In the genomic region with DNA sequence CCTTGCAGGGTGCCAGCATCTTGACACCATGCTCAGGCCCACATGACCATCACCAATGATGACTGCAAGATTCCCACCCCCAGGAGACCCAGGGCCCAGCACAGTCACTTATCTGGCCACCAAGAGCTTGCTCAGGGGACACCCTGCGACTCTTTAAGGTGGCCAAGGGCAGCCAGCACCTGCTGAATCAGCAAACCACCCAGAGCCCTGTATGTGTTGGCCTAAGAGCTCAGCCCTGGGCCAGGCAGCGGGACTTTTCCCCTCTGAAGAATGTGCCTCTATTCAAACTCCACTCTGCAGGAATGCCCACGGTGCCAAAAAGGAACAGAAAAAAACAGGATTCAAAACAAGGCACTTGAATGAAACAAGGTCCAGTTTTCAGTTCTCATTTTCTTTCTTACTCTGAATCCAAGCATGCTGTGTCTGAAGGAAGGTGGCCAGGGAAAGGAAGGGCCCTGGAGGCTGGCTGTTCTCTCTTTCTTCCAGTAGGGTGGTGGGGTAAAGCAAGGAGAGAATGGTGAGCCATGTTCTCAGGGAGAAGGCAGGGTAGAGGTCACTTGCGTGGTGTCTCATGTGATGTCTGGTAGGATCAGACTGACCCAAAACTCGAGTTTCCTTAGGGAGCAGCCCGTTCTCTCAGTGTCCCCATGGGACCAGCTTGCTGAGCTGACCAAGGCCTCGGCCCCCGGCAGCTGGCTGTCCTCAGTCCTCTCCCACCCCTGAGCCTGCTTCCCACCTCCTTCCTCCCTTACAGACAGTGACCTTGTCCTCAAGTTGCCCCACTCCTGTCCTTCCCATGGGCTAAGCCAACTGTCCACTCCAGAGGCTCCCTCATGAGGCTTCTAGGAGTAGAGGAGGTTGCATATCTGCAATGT, we compare ENCODE assay signal across 15 cellular contexts.
DNase-seq lines count a peak whose midpoint lies in the region; ATAC-seq and TF ChIP-seq lines count a peak whose summit lies in the region.
"Had no signal": no experiment of that assay in that cellular context is flagged by ENCODE, and none has a peak within 500 bp of the region (broad histone marks: within the 10 kb centered on the region; RNA-seq: fewer than 3 reads in every experiment).

No MANE protein-coding gene starts in this region.

- H2AK5ac ChIP-seq in H9 (ENCODE audit: insufficient read length, low read length): no peak overlapping the region

- H2BK15ac ChIP-seq in H9 (ENCODE audit: low read depth, low read length): no peak overlapping the region

- no peak overlapping the region for H3K4ac ChIP-seq in H9 (ENCODE audit: low read depth, low read length)

- intact Hi-C loops in dendritic cell treated with granulocyte-macrophage colony-stimulating factor and Interleukin-4, amounts not matched to agents 40 ng/mL and 50 ng/mL, for 4 days (cut with micrococcal nuclease): loop anchor here (10.0 kb wide), 1 partner anchor 158 kb away; no protein-coding TSS in a partner anchor

- no peak overlapping the region for H3K9ac ChIP-seq in H9 (ENCODE audit: extremely low read depth, insufficient read length, low read length)
- no peak overlapping the region for H3K9ac ChIP-seq in skeletal muscle tissue (ENCODE audit: low read depth in 1 of 3, low read length in 3 of 3)

- no peaks in the 10 kb centered on the region for H3K9me3 Mint-ChIP-seq in H9
- no peaks in the 10 kb centered on the region for H3K9me3 Mint-ChIP-seq in dendritic cell treated with granulocyte-macrophage colony-stimulating factor and Interleukin-4, amounts not matched to agents 40 ng/mL and 50 ng/mL, for 4 days

- no peak overlapping the region for H3K4me3 Mint-ChIP-seq in H9
- H3K4me3 Mint-ChIP-seq in dendritic cell treated with granulocyte-macrophage colony-stimulating factor and Interleukin-4, amounts not matched to agents 40 ng/mL and 50 ng/mL, for 4 days: no peak overlapping the region

- no peak overlapping the region for H4K5ac ChIP-seq in H9 (ENCODE audit: insufficient read length, low read depth, low read length)

- H4K91ac ChIP-seq in H9 (ENCODE audit: insufficient read length, low read depth, low read length): no peak overlapping the region

- no peak overlapping the region for H3K27ac ChIP-seq in H9 (ENCODE audit: insufficient read length, low read depth, low read length)
- peak overlapping the region; percentile 60 for H3K27ac ChIP-seq in layer of hippocampus (ENCODE audit: low read depth, low read length)
- peak overlapping the region; percentile 52 for H3K27ac ChIP-seq in skeletal muscle tissue (ENCODE audit: low read depth, low read length)

- H3K27me3 ChIP-seq in H9 (ENCODE audit: insufficient read depth, low read length): no peaks in the 10 kb centered on the region; the same call in 1 of the 2 replicates
- no peaks in the 10 kb centered on the region for H3K27me3 ChIP-seq in layer of hippocampus (ENCODE audit: control insufficient read depth, insufficient read depth, low read length)
- H3K27me3 ChIP-seq in skeletal muscle tissue (ENCODE audit: control insufficient read depth in 3 of 3, insufficient read depth in 3 of 3, low read length in 3 of 3): no peaks in the 10 kb centered on the region

- no peak overlapping the region for H2BK5ac ChIP-seq in H9 (ENCODE audit: insufficient read length, low read length)

- peaks cover 3% of the 10 kb centered on the region in 2 experiments for H3K4me1 Mint-ChIP-seq in H9
- peaks cover 60% of the 10 kb centered on the region for H3K4me1 Mint-ChIP-seq in dendritic cell treated with granulocyte-macrophage colony-stimulating factor and Interleukin-4, amounts not matched to agents 40 ng/mL and 50 ng/mL, for 4 days (ENCODE audit: low read depth)

- H2BK120ac ChIP-seq in H9 (ENCODE audit: low read depth, low read length, poor library complexity, severe bottlenecking): no peak overlapping the region

- H3K18ac ChIP-seq in H9 (ENCODE audit: insufficient read length, low read depth, low read length): no peak overlapping the region

- H3K4me3 ChIP-seq in skeletal muscle tissue (ENCODE audit: low read length in 3 of 3): no peak overlapping the region
- H3K4me3 ChIP-seq: prostate gland had no signal

- no peaks in the 10 kb centered on the region for H3K27me3 Mint-ChIP-seq in H9 (ENCODE audit: low read depth)
- no peaks in the 10 kb centered on the region for H3K27me3 Mint-ChIP-seq in dendritic cell treated with granulocyte-macrophage colony-stimulating factor and Interleukin-4, amounts not matched to agents 40 ng/mL and 50 ng/mL, for 4 days

- H2BK20ac ChIP-seq in H9 (ENCODE audit: low read depth, low read length, poor library complexity, severe bottlenecking): no peak overlapping the region

- no peak overlapping the region for H3K4me2 ChIP-seq in H9 (ENCODE audit: insufficient read depth, insufficient read length, low read length)

- H2AFZ ChIP-seq in H9 (ENCODE audit: low read length): no peak overlapping the region

- no peaks in the 10 kb centered on the region for H3K23me2 ChIP-seq in H9 (ENCODE audit: insufficient read length, low read depth, low read length, poor library complexity, severe bottlenecking)

- H3K14ac ChIP-seq in H9 (ENCODE audit: insufficient read depth, low read length): 0 out of 2 replicates have a peak overlapping the region, but pooled peaks have one; percentile 25

- H4K8ac ChIP-seq in H9 (replicated peaks; ENCODE audit: insufficient read length, low read depth, low read length): no peak overlapping the region

- H3K27ac Mint-ChIP-seq in H9: peak overlapping the region in 2 of 3 experiments; percentile 27 to 65; a peak in 2 of 7 replicates
- peak overlapping the region; percentile 8 for H3K27ac Mint-ChIP-seq in dendritic cell treated with granulocyte-macrophage colony-stimulating factor and Interleukin-4, amounts not matched to agents 40 ng/mL and 50 ng/mL, for 4 days

- no peaks in the 10 kb centered on the region for H3K36me3 Mint-ChIP-seq in H9 (ENCODE audit: insufficient read depth in 1 of 3, low read depth in 3 of 3)
- no peaks in the 10 kb centered on the region for H3K36me3 Mint-ChIP-seq in dendritic cell treated with granulocyte-macrophage colony-stimulating factor and Interleukin-4, amounts not matched to agents 40 ng/mL and 50 ng/mL, for 4 days (ENCODE audit: low read depth)

- H2BK12ac ChIP-seq in H9 (ENCODE audit: insufficient read length, low read depth, low read length): no peak overlapping the region

- DNase-seq in H9: no peak
- DNase-seq in D341Med (ENCODE audit: low spot score): no peak
- no peak for DNase-seq in NCI-H69 (lab: John Stamatoyannopoulos, UW)
- DNase-seq in activated CD4-positive, CD25-positive, alpha-beta regulatory T cell treated with anti-CD3 and anti-CD28 coated beads, Interleukin-2, amount 50 U/mL, for 72 hours: no peak
- DNase-seq: activated CD4-positive, alpha-beta T cell treated with anti-CD3 and anti-CD28 coated beads for 1 hour; Caco-2; dermis blood vessel endothelial cell; NCI-H1092 treated with DMSO at 0.1 percent for 48 hours; SHP77; T-helper 2 cell had no signal

- H3K23ac ChIP-seq in H9 (ENCODE audit: insufficient read length, low read depth, low read length): no peak overlapping the region

- H3T11ph ChIP-seq in H9 (ENCODE audit: low read length): no peak overlapping the region

- no peaks in the 10 kb centered on the region for H4K20me1 ChIP-seq in H9 (ENCODE audit: control insufficient read depth, insufficient read depth, insufficient read length)

- H3K36me3 ChIP-seq in skeletal muscle tissue (ENCODE audit: control insufficient read depth in 3 of 3, insufficient read depth in 3 of 3, low read length in 3 of 3): no peaks in the 10 kb centered on the region
- H3K36me3 ChIP-seq: prostate gland had no signal

- no peak for ATAC-seq in HG02571 (IDR thresholded peaks at IDR 0.05; ENCODE audit: unreplicated experiment)

- H3K79me1 ChIP-seq in H9 (ENCODE audit: insufficient read depth, low read depth, low read length, poor library complexity, severe bottlenecking): no peaks in the 10 kb centered on the region

- no peaks in the 10 kb centered on the region for H3K9me3 ChIP-seq in H9 (ENCODE audit: control insufficient read depth, low read depth, low read length)
- no peaks in the 10 kb centered on the region for H3K9me3 ChIP-seq in skeletal muscle tissue (ENCODE audit: control insufficient read depth in 3 of 3, low read length in 3 of 3)
- H3K9me3 ChIP-seq: Caco-2, prostate gland had no signal

- H3K4me1 ChIP-seq in H9 (ENCODE audit: insufficient read depth, low read length) (no peaks in the 10 kb centered on the region), skeletal muscle tissue (ENCODE audit: control insufficient read depth in 3 of 3, insufficient read depth in 3 of 3, low read length in 3 of 3) (peaks cover 7 to 23% (median 17%) of the 10 kb centered on the region in 3 donors)
- H3K4me1 ChIP-seq: Caco-2, prostate gland had no signal

- TF ChIP-seq CTCF in H9 (conservative IDR thresholded peaks at IDR 0.05): no peak

- WGBS in H9 (ENCODE audit: extremely low coverage, insufficient read length, low lambda C conversion rate): no CpG with 5 or more reads among the region's 8 CpGs

- no peaks in the 10 kb centered on the region for H3K79me2 ChIP-seq in H9 (ENCODE audit: insufficient read depth, low read length)

- no peak overlapping the region for H3K56ac ChIP-seq in H9 (ENCODE audit: insufficient read length, low read depth, low read length)
